8 cellular contexts compared by ENCODE assay signal in genomic region chr19:1384478-1385110, GRCh38. TPM values are rescaled to one million over a fixed set of nuclear protein-coding genes. Genes with fewer than 3 reads are reported as not detected.
DNase-seq lines count a peak whose midpoint lies in the region; ATAC-seq and TF ChIP-seq lines count a peak whose summit lies in the region.

No MANE protein-coding gene starts in this region.

- TF ChIP-seq EP300 in transverse colon (IDR thresholded peaks at IDR 0.05; ENCODE audit: low read depth) = no peak

- in situ Hi-C loops in transverse colon (cut with MboI; ENCODE audit: low pct_ligation_motif_present in 1 of 4, low pct_unique_long_range_greater_than_20kb in 1 of 4, low sequenced_read_pairs in 3 of 4) = loop anchor here in 2 of 4 donors (25.0 kb wide), 1 partner anchor 97 kb away; the partner anchor contains the start of genes EFNA2 (in 2 of the 2) and FAM174C (in 2 of the 2)

- H3K4me3 ChIP-seq in ascending aorta (peak overlapping the region; percentile 81), right lobe of liver (peak overlapping the region; percentile 87 to 97 (median 88)), transverse colon (peak overlapping the region; percentile 93 to 98 (median 98))

- peaks cover 0 to 8% of the 10 kb centered on the region in 2 donors for H3K36me3 Mint-ChIP-seq in activated T-cell treated with anti-CD3 and anti-CD28 coated beads, Interleukin-2, amount 50 U/mL, for 72 hours (ENCODE audit: insufficient read depth in 2 of 2)

- H3K4me1 ChIP-seq in ascending aorta (peaks cover 8 to 10% of the 10 kb centered on the region in 2 donors), right lobe of liver (peaks cover 0 to 7% (median 3%) of the 10 kb centered on the region in 4 donors), transverse colon (peaks cover 15 to 24% (median 16%) of the 10 kb centered on the region in 4 donors)

- H3K4me1 Mint-ChIP-seq in activated T-cell treated with anti-CD3 and anti-CD28 coated beads, Interleukin-2, amount 50 U/mL, for 72 hours (ENCODE audit: low read depth) = peaks cover 26% of the 10 kb centered on the region

- H3K4me3 Mint-ChIP-seq in activated T-cell treated with anti-CD3 and anti-CD28 coated beads, Interleukin-2, amount 50 U/mL, for 72 hours = peak overlapping the region; percentile 88 to 95

- TF ChIP-seq CTCF in ascending aorta (IDR thresholded peaks at IDR 0.05) = no peak
- no peak for TF ChIP-seq CTCF in right lobe of liver (IDR thresholded peaks at IDR 0.05)
- no peak for TF ChIP-seq CTCF in transverse colon (IDR thresholded peaks at IDR 0.05)

- 25% methylated on average over 16 of the region's 17 CpGs for WGBS in right lobe of liver (ENCODE audit: insufficient coverage, low coverage, low lambda C conversion rate, missing lambda C conversion rate)
- WGBS in transverse colon (ENCODE audit: low coverage in 1 of 2), 2 donors = 27 to 28% methylated on average over 3 to 17 of the region's 17 CpGs

- H3K27me3 ChIP-seq in ascending aorta (no peaks in the 10 kb centered on the region), right lobe of liver (no peaks in the 10 kb centered on the region), transverse colon (no peaks in the 10 kb centered on the region)

- ATAC-seq in activated T-cell treated with anti-CD3 and anti-CD28 coated beads, Interleukin-2, amount 50 U/mL, for 72 hours (replicated peaks in 1 of 2) = no peak
- no peak for ATAC-seq in right lobe of liver

- H3K27me3 Mint-ChIP-seq in activated T-cell treated with anti-CD3 and anti-CD28 coated beads, Interleukin-2, amount 50 U/mL, for 72 hours (ENCODE audit: low read depth) = no peaks in the 10 kb centered on the region

- H3K36me3 ChIP-seq in ascending aorta = peaks cover 15 to 29% of the 10 kb centered on the region in 2 donors
- peaks cover 0 to 10% (median 0%) of the 10 kb centered on the region in 4 donors for H3K36me3 ChIP-seq in right lobe of liver
- H3K36me3 ChIP-seq in transverse colon = peaks cover 0 to 9% (median 3%) of the 10 kb centered on the region in 4 donors

- H3K9me3 Mint-ChIP-seq in activated T-cell treated with anti-CD3 and anti-CD28 coated beads, Interleukin-2, amount 50 U/mL, for 72 hours = peaks cover 0 to 2% of the 10 kb centered on the region in 2 donors

- H3K27ac ChIP-seq in ascending aorta (peak overlapping the region; percentile 76 to 78), right lobe of liver (peak overlapping the region; percentile 70 to 83 (median 83)), transverse colon (peak overlapping the region; percentile 93 to 98 (median 94))

- H3K27ac Mint-ChIP-seq in activated T-cell treated with anti-CD3 and anti-CD28 coated beads, Interleukin-2, amount 50 U/mL, for 72 hours = peak overlapping the region; percentile 35

- DNase-seq in activated T-cell treated with anti-CD3 and anti-CD28 coated beads, Interleukin-2, amount 50 U/mL, for 72 hours = no peak
- DNase-seq in activated T-cell treated with anti-CD3 and anti-CD28 coated beads, Interleukin-2, amount 50 U/mL, for 1 hour = no peak
- DNase-seq in ascending aorta (ENCODE audit: low spot score in 2 of 2) (no peak), right lobe of liver (no peak), transverse colon (no peak), NCI-H1105 treated with DMSO at 0.1 percent for 48 hours (lab: John Stamatoyannopoulos, UW) (no peak), HuH-7.5 (ENCODE audit: low spot score) (no peak), GF-D8 (lab: John Stamatoyannopoulos, UW) (no peak)

- TF ChIP-seq POLR2A in right lobe of liver (IDR thresholded peaks at IDR 0.05) = no peak
- TF ChIP-seq POLR2A in transverse colon (IDR thresholded peaks at IDR 0.05) = no peak

- no peaks in the 10 kb centered on the region for H3K9me3 ChIP-seq in ascending aorta
- H3K9me3 ChIP-seq in right lobe of liver = no peaks in the 10 kb centered on the region
- H3K9me3 ChIP-seq in transverse colon = no peaks in the 10 kb centered on the region

- intact Hi-C loops in ascending aorta (cut with DNase I) = no loop called here
- intact Hi-C loops in right lobe of liver (cut with DNase I) = no loop called here
- intact Hi-C loops in transverse colon (cut with DNase I; ENCODE audit: low total_unique reads) = no loop called here

RNA-seq across cellular contexts. Expression of gene NDUFS7, which starts 0.9 kb away (rescaled TPM):
- 100 to 1,000 TPM in 1 of 2 donors, 10 to 100 TPM in 1; 96.5 to 107 TPM for total RNA-seq in activated T-cell treated with anti-CD3 and anti-CD28 coated beads, Interleukin-2, amount 50 U/mL, for 72 hours
- 216 TPM for total RNA-seq in ascending aorta
- total RNA-seq in right lobe of liver = 100 to 1,000 TPM in 2 of 6 experiments, 10 to 100 TPM in 4; 70.1 to 210 (median 85.0) TPM
- 100 to 1,000 TPM in 3 of 4 donors, 10 to 100 TPM in 1; 32.2 to 196 (median 156) TPM for total RNA-seq in transverse colon

RNA-seq across cellular contexts. Expression of gene GAMT, which starts 16.7 kb away (rescaled TPM):
- total RNA-seq in activated T-cell treated with anti-CD3 and anti-CD28 coated beads, Interleukin-2, amount 50 U/mL, for 72 hours = 10 to 100 TPM; 13.6 to 17.7 TPM
- total RNA-seq in ascending aorta = 56.4 TPM
- 100 to 1,000 TPM; 151 to 380 (median 221) TPM for total RNA-seq in right lobe of liver
- total RNA-seq in transverse colon = 1 to 10 TPM; 1.4 to 4.4 (median 2.9) TPM

RNA-seq across cellular contexts. Expression of gene DAZAP1, which starts 22.8 kb away (rescaled TPM):
- 100 to 1,000 TPM; 219 to 252 TPM for total RNA-seq in activated T-cell treated with anti-CD3 and anti-CD28 coated beads, Interleukin-2, amount 50 U/mL, for 72 hours
- 15.8 TPM for total RNA-seq in ascending aorta
- total RNA-seq in right lobe of liver = 10 to 100 TPM; 22.3 to 50.9 (median 42.2) TPM
- total RNA-seq in transverse colon = 10 to 100 TPM; 36.3 to 77.2 (median 41.6) TPM

RNA-seq across cellular contexts. Expression of gene RPS15, which starts 53.6 kb away (rescaled TPM):
- 1,000 to 10,000 TPM; 1,293 to 1,490 TPM for total RNA-seq in activated T-cell treated with anti-CD3 and anti-CD28 coated beads, Interleukin-2, amount 50 U/mL, for 72 hours
- 3,111 TPM for total RNA-seq in ascending aorta
- total RNA-seq in right lobe of liver = 1,000 to 10,000 TPM in 2 of 6 experiments, 100 to 1,000 TPM in 4; 334 to 1,615 (median 355) TPM
- total RNA-seq in transverse colon = 1,000 to 10,000 TPM; 1,367 to 2,740 (median 2,511) TPM
